ENCODE assay signal across 16 cellular contexts in genomic region chr15:38490231-38490630, GRCh38. TPM values are rescaled to one million over a fixed set of nuclear protein-coding genes. Genes with fewer than 3 reads are reported as not detected.
DNase-seq lines count a peak whose midpoint lies in the region; ATAC-seq lines count a peak whose summit lies in the region.
"Had no signal": no experiment of that assay in that cellular context is flagged by ENCODE, and none has a peak within 500 bp of the region (broad histone marks: within the 10 kb centered on the region; RNA-seq: fewer than 3 reads in every experiment).

No MANE protein-coding gene starts in this region.

- peaks cover 4% of the 10 kb centered on the region for H3K36me3 ChIP-seq in skeletal muscle satellite cell (ENCODE audit: insufficient read depth, low read length)

- no peak overlapping the region for H3K9ac ChIP-seq in skeletal muscle satellite cell (ENCODE audit: low read depth, low read length)
- H3K9ac ChIP-seq: KMS-11 had no signal

- POLR2A ChIA-PET in activated CD4-positive, alpha-beta T cell treated with anti-CD3 and anti-CD28 coated beads, Interleukin-2, amount 10 ng/mL, durations not matched to agents 7 days and 5 days (lab: Charles Lee): interaction anchor here (0.7 kb wide), 1 partner anchor 17 kb away, joined by 4 read pairs; no protein-coding TSS in a partner anchor

- H3K9me3 ChIP-seq in T-helper 17 cell (ENCODE audit: control insufficient read depth, low read length, poor library complexity, severe bottlenecking) (no peaks in the 10 kb centered on the region), skeletal muscle satellite cell (replicated peaks; ENCODE audit: low read length) (no peaks in the 10 kb centered on the region)
- H3K9me3 ChIP-seq: A549, upper lobe of left lung had no signal

- H3K4me3 ChIP-seq in skeletal muscle satellite cell (ENCODE audit: low read length): no peak overlapping the region
- H3K4me3 ChIP-seq: A549, body of pancreas, lung, upper lobe of left lung had no signal

- no peak for DNase-seq in activated CD4-positive, alpha-beta T cell treated with anti-CD3 and anti-CD28 coated beads, Interleukin-2, amount 10 ng/mL, durations not matched to agents 7 days and 5 days
- no peak for DNase-seq in activated CD4-positive, alpha-beta T cell treated with anti-CD3 and anti-CD28 coated beads, Interleukin-2, amount 50 U/mL, for 48 hours
- DNase-seq in T-helper 17 cell (no peak), dedifferentiated amniotic fluid mesenchymal stem cell (ENCODE audit: extremely low spot score) (peak; percentile 59), left lobe of liver (ENCODE audit: low spot score) (no peak), DMS153 (lab: John Stamatoyannopoulos, UW) (no peak)
- DNase-seq in NK-92 treated with Interleukin-12 subunit alpha and Interleukin-12 subunit beta, amount 100 ng/mL, for 24 hours (lab: John Stamatoyannopoulos, UW): no peak
- DNase-seq: body of pancreas, NCI-H146, NCI-H524, nucleus accumbens, upper lobe of left lung had no signal

- H3K27ac Mint-ChIP-seq in activated CD4-positive, alpha-beta T cell treated with anti-CD3 and anti-CD28 coated beads, Interleukin-2, amount 10 ng/mL, durations not matched to agents 7 days and 5 days: peak overlapping the region; percentile 77
- H3K27ac Mint-ChIP-seq in T-helper 17 cell: peak overlapping the region; percentile 98

- H3K4me3 Mint-ChIP-seq in activated CD4-positive, alpha-beta T cell treated with anti-CD3 and anti-CD28 coated beads, Interleukin-2, amount 10 ng/mL, durations not matched to agents 7 days and 5 days: no peak overlapping the region
- H3K4me3 Mint-ChIP-seq in T-helper 17 cell: no peak overlapping the region

- CTCF ChIA-PET in activated CD4-positive, alpha-beta T cell treated with anti-CD3 and anti-CD28 coated beads, Interleukin-2, amount 10 ng/mL, durations not matched to agents 7 days and 5 days (lab: Charles Lee): interaction anchor here (0.8 to 1.4 kb wide), 5 partner anchors 12 to 208 kb away, joined by 3 read pairs; partner anchors contain the start of gene RASGRP1

- peaks cover 56% of the 10 kb centered on the region for H3K4me1 Mint-ChIP-seq in activated CD4-positive, alpha-beta T cell treated with anti-CD3 and anti-CD28 coated beads, Interleukin-2, amount 10 ng/mL, durations not matched to agents 7 days and 5 days
- peaks cover 36% of the 10 kb centered on the region for H3K4me1 Mint-ChIP-seq in T-helper 17 cell

- no peaks in the 10 kb centered on the region for H3K27me3 Mint-ChIP-seq in activated CD4-positive, alpha-beta T cell treated with anti-CD3 and anti-CD28 coated beads, Interleukin-2, amount 10 ng/mL, durations not matched to agents 7 days and 5 days
- no peaks in the 10 kb centered on the region for H3K27me3 Mint-ChIP-seq in T-helper 17 cell

- peak overlapping the region; percentile 30 for H3K4me2 ChIP-seq in skeletal muscle satellite cell (ENCODE audit: low read length)
- H3K4me2 ChIP-seq: A549, KMS-11 had no signal

- no peaks in the 10 kb centered on the region for H3K9me3 Mint-ChIP-seq in activated CD4-positive, alpha-beta T cell treated with anti-CD3 and anti-CD28 coated beads, Interleukin-2, amount 10 ng/mL, durations not matched to agents 7 days and 5 days

- peaks cover 18% of the 10 kb centered on the region for H3K4me1 ChIP-seq in skeletal muscle satellite cell (ENCODE audit: control insufficient read depth, insufficient read depth, low read length)
- H3K4me1 ChIP-seq: A549, body of pancreas, upper lobe of left lung had no signal

- ATAC-seq in T-helper 17 cell (no peak), left lobe of liver (no peak)
- ATAC-seq: A549, body of pancreas had no signal

- no peaks in the 10 kb centered on the region for H3K27me3 ChIP-seq in skeletal muscle satellite cell (ENCODE audit: control insufficient read depth, insufficient read depth, low read length)
- H3K27me3 ChIP-seq: body of pancreas, upper lobe of left lung had no signal

- H3K36me3 Mint-ChIP-seq in activated CD4-positive, alpha-beta T cell treated with anti-CD3 and anti-CD28 coated beads, Interleukin-2, amount 10 ng/mL, durations not matched to agents 7 days and 5 days (ENCODE audit: low read depth): peaks cover 75% of the 10 kb centered on the region
- peaks cover 11% of the 10 kb centered on the region for H3K36me3 Mint-ChIP-seq in T-helper 17 cell (ENCODE audit: low read depth)

RNA-seq across cellular contexts. Expression of gene FAM98B, which starts 36.3 kb away (rescaled TPM):
- total RNA-seq in activated CD4-positive, alpha-beta T cell treated with anti-CD3 and anti-CD28 coated beads, Interleukin-2, amount 10 ng/mL, durations not matched to agents 7 days and 5 days: 10 to 100 TPM; 34.7 to 42.9 TPM
- 10 to 100 TPM; 19.6 to 22.6 TPM for total RNA-seq in T-helper 17 cell
- total RNA-seq in skeletal muscle satellite cell (2012; rRNA removed): 9.2 and 9.6 TPM in 2 replicates
- total RNA-seq in left lobe of liver: 5.5 TPM
